8 cellular contexts compared by ENCODE assay signal in the genomic region with DNA sequence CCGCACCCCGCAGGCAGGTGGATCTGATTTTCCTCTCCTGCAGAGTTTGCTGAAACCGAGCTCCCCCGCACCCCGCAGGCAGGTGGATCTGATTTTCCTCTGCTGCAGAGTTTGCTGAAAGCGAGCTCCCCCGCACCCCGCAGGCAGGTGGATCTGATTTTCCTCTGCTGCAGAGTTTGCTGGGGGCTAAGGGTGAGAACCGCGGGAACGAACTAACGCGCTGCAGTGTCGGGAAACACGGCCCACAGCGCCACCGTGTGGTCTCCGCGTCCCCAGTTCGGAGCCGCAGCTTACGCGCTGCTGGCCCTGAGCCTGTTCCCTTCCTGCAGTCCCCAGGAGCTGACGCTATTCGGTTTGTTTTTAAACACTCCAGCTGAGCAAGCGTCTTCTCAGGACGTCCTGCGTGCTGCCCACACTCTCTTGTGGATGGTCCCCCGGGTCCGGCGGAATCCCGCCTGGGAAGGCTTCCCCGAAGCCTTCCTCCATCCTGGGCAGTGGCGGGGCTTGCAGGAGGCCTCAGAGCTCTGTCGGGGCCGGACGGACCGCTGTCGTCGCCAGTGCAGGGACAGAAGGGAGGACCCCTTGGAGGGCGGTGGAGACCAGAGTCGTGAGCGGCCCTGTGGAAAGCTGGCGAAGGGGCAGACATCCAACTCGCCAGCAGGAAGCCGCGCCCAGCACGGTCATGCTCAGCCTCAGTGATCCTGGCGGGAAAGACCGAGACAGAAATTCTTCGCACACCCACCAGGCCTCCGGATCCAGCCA.
A peak's percentile ranks its signal among the peaks of the same experiment; 100 is the strongest.
DNase-seq lines count a peak whose midpoint lies in the region; ATAC-seq, FAIRE-seq and TF ChIP-seq lines count a peak whose summit lies in the region.

No MANE protein-coding gene starts in this region.

- intact Hi-C loops in activated CD4-positive, alpha-beta T cell treated with anti-CD3 and anti-CD28 coated beads, Interleukin-2, amount 10 ng/mL, durations not matched to agents 24 days and 14 days (cut with micrococcal nuclease): loop anchor here (1.0 to 10.0 kb wide), 6 partner anchors 53 to 477 kb away; a partner anchor contains a TSS
- intact Hi-C loops in HepG2 (cut with micrococcal nuclease; ENCODE audit: unreplicated experiment): loop anchor here (1.0 to 10.0 kb wide), 3 partner anchors 168 to 440 kb away; a partner anchor contains a TSS

- H3K4me3 ChIP-seq in coronary artery: peak overlapping the region; percentile 69
- H3K4me3 ChIP-seq in HepG2 (replicated peaks in 1 of 3; ENCODE audit: insufficient read depth in 1 of 3, low read depth in 2 of 3, low read length in 3 of 3): peak overlapping the region in 1 of 3 experiments; percentile 26; a peak in 1 of 6 replicates

- WGBS in HepG2 (ENCODE audit: low lambda C conversion rate): 11% methylated on average over 29 of the region's 52 CpGs

- peak overlapping the region in 1 of 2 donors; percentile 55 for H3K27ac ChIP-seq in coronary artery
- H3K27ac ChIP-seq in HepG2 (ENCODE audit: extremely low read length, insufficient read depth, low read length): no peak overlapping the region

- no peak overlapping the region for H3K27ac Mint-ChIP-seq in activated CD4-positive, alpha-beta T cell treated with anti-CD3 and anti-CD28 coated beads, Interleukin-2, amount 10 ng/mL, durations not matched to agents 24 days and 14 days

- TF ChIP-seq RAD21 in HepG2 (CRISPR knock-in tag; IDR thresholded peaks at IDR 0.05): peak; percentile 90

- no peaks in the 10 kb centered on the region for H4K20me1 ChIP-seq in HepG2 (ENCODE audit: insufficient read depth, low read length)

- H3K4me1 Mint-ChIP-seq in activated CD4-positive, alpha-beta T cell treated with anti-CD3 and anti-CD28 coated beads, Interleukin-2, amount 10 ng/mL, durations not matched to agents 24 days and 14 days: peaks cover 13% of the 10 kb centered on the region

- no peaks in the 10 kb centered on the region for H3K36me3 ChIP-seq in HepG2 (replicated peaks in 1 of 2; ENCODE audit: control insufficient read depth in 1 of 2, insufficient read depth in 2 of 2, low read length in 2 of 2)

- ATAC-seq in GM18505 (IDR thresholded peaks at IDR 0.05; ENCODE audit: unreplicated experiment) (peak; percentile 83), HG03139 (IDR thresholded peaks at IDR 0.05; ENCODE audit: unreplicated experiment) (peak; percentile 77), HepG2 (peak; percentile 93)

- H3K9me3 Mint-ChIP-seq in activated CD4-positive, alpha-beta T cell treated with anti-CD3 and anti-CD28 coated beads, Interleukin-2, amount 10 ng/mL, durations not matched to agents 24 days and 14 days: no peaks in the 10 kb centered on the region

- BruUV-seq in HepG2 (replicated peaks; lab: Mats Ljungman, UMichigan): no TSS peak

- H2AFZ ChIP-seq in HepG2 (ENCODE audit: low read length): no peak overlapping the region

- no peaks in the 10 kb centered on the region for H3K36me3 Mint-ChIP-seq in activated CD4-positive, alpha-beta T cell treated with anti-CD3 and anti-CD28 coated beads, Interleukin-2, amount 10 ng/mL, durations not matched to agents 24 days and 14 days (ENCODE audit: low read depth)

- peak; percentile 76 for FAIRE-seq in HepG2 (lab: Jason Lieb, UNC)

- H3K27me3 ChIP-seq in HepG2 (ENCODE audit: control insufficient read depth in 1 of 2, insufficient read depth in 2 of 2, low read length in 2 of 2): peaks cover 4 to 37% of the 10 kb centered on the region in 2 experiments; a peak in 4 of 5 replicates

- no peak overlapping the region for H3K9ac ChIP-seq in HepG2 (ENCODE audit: insufficient read depth, low read depth, low read length)

- POLR2A ChIA-PET in HepG2 (lab: Yijun Ruan, JAX): interaction anchor here (0.8 kb wide), 1 partner anchor 301 kb away, joined by 3 read pairs; no protein-coding TSS in a partner anchor

- TF ChIP-seq POLR2A in GM18505 (IDR thresholded peaks at IDR 0.05; ENCODE audit: borderline replicate concordance, extremely low read depth, insufficient read depth, insufficient read length) (no peak), HepG2 (IDR thresholded peaks at IDR 0.05; ENCODE audit: insufficient read depth in 1 of 2, low read depth in 2 of 2, low read length in 2 of 2) (no peak)

- peak overlapping the region; percentile 19 for H3K4me3 Mint-ChIP-seq in activated CD4-positive, alpha-beta T cell treated with anti-CD3 and anti-CD28 coated beads, Interleukin-2, amount 10 ng/mL, durations not matched to agents 24 days and 14 days

- H3K27me3 Mint-ChIP-seq in activated CD4-positive, alpha-beta T cell treated with anti-CD3 and anti-CD28 coated beads, Interleukin-2, amount 10 ng/mL, durations not matched to agents 24 days and 14 days: peaks cover 50% of the 10 kb centered on the region

- peak overlapping the region; percentile 43 for H3K4me2 ChIP-seq in HepG2 (ENCODE audit: low read depth, low read length)

- in situ Hi-C loops in HepG2 (cut with HindIII; ENCODE audit: extremely low pct_ligation_motif_present, low pct_unique_long_range_greater_than_20kb): loop anchor here (10.0 to 25.0 kb wide), 3 partner anchors 133 to 470 kb away; a partner anchor contains a TSS

- TF ChIP-seq EP300 in HepG2 (IDR thresholded peaks at IDR 0.05; ENCODE audit: low read depth in 2 of 2, low read length in 2 of 2) (no peak), HepG2 (CRISPR knock-in tag; IDR thresholded peaks at IDR 0.05; ENCODE audit: borderline replicate concordance) (no peak)

- peak; percentile 82 for TF ChIP-seq CTCF in coronary artery (IDR thresholded peaks at IDR 0.05)
- TF ChIP-seq CTCF in HepG2 (CRISPR knock-in tag; IDR thresholded peaks at IDR 0.05): peak; percentile 98

- H3K9me3 ChIP-seq in HepG2 (ENCODE audit: low read length): no peaks in the 10 kb centered on the region

- no peaks in the 10 kb centered on the region for H3K79me2 ChIP-seq in HepG2 (ENCODE audit: insufficient read depth, low read length)

- H3K4me1 ChIP-seq in HepG2 (ENCODE audit: insufficient read depth, low read length): 0 out of 2 replicates have a peak, but pooled peaks cover 7% of the 10 kb centered on the region

- CTCF ChIA-PET in HepG2 (lab: Yijun Ruan, JAX; ENCODE audit: low intra/inter-chr PET ratio, low total read pairs): interaction anchor here (0.9 to 1.5 kb wide), 2 partner anchors 265 to 436 kb away, joined by 4 to 6 read pairs; no protein-coding TSS in a partner anchor

- peak; percentile 98 for DNase-seq in 8988T
- peak; percentile 66 for DNase-seq in NCI-H460 (ENCODE audit: extremely low read depth, low read depth)
- peak; percentile 93 for DNase-seq in activated CD4-positive, alpha-beta T cell treated with anti-CD3 and anti-CD28 coated beads, Interleukin-2, amount 10 ng/mL, durations not matched to agents 24 days and 14 days
- peak; percentile 75 for DNase-seq in coronary artery (ENCODE audit: low spot score)
- peak; percentile 54 for DNase-seq in HepG2 (ENCODE audit: low spot score)
- peak; percentile 70 to 77 for DNase-seq in stimulated activated CD4-positive, alpha-beta T cell treated with anti-CD3 and anti-CD28 coated beads, Interleukin-2, amount 100 ng/mL, for 48 hours

TF ChIP-seq in HepG2, 621 proteins besides CTCF, POLR2A, EP300 and RAD21 (continues in another document):
- TF ChIP-seq, protein P1, sequence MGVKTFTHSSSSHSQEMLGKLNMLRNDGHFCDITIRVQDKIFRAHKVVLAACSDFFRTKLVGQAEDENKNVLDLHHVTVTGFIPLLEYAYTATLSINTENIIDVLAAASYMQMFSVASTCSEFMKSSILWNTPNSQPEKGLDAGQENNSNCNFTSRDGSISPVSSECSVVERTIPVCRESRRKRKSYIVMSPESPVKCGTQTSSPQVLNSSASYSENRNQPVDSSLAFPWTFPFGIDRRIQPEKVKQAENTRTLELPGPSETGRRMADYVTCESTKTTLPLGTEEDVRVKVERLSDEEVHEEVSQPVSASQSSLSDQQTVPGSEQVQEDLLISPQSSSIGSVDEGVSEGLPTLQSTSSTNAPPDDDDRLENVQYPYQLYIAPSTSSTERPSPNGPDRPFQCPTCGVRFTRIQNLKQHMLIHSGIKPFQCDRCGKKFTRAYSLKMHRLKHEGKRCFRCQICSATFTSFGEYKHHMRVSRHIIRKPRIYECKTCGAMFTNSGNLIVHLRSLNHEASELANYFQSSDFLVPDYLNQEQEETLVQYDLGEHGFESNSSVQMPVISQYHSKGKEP (CRISPR knock-in tag; IDR thresholded peaks at IDR 0.05): no peak
- TF ChIP-seq ZBTB38 (CRISPR knock-in tag; IDR thresholded peaks at IDR 0.05) (peak; percentile 15; the same call in 1 of the 2 replicates), SIX4 (CRISPR knock-in tag; IDR thresholded peaks at IDR 0.05) (no peak), ZNF337 (CRISPR knock-in tag; IDR thresholded peaks at IDR 0.05; ENCODE audit: borderline replicate concordance, low read depth) (no peak), DMAP1 (CRISPR knock-in tag; IDR thresholded peaks at IDR 0.05) (no peak), SUZ12 (IDR thresholded peaks at IDR 0.05; ENCODE audit: low read depth, low read length) (0 out of 2 replicates have a peak, but pooled peaks have one; percentile 15), ZNF737 (CRISPR knock-in tag; IDR thresholded peaks at IDR 0.05; ENCODE audit: borderline replicate concordance) (no peak)
- TF ChIP-seq, protein P2, sequence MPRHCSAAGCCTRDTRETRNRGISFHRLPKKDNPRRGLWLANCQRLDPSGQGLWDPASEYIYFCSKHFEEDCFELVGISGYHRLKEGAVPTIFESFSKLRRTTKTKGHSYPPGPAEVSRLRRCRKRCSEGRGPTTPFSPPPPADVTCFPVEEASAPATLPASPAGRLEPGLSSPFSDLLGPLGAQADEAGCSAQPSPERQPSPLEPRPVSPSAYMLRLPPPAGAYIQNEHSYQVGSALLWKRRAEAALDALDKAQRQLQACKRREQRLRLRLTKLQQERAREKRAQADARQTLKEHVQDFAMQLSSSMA (CRISPR knock-in tag; IDR thresholded peaks at IDR 0.05): no peak
- TF ChIP-seq, protein P3, sequence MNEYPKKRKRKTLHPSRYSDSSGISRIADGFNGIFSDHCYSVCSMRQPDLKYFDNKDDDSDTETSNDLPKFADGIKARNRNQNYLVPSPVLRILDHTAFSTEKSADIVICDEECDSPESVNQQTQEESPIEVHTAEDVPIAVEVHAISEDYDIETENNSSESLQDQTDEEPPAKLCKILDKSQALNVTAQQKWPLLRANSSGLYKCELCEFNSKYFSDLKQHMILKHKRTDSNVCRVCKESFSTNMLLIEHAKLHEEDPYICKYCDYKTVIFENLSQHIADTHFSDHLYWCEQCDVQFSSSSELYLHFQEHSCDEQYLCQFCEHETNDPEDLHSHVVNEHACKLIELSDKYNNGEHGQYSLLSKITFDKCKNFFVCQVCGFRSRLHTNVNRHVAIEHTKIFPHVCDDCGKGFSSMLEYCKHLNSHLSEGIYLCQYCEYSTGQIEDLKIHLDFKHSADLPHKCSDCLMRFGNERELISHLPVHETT (CRISPR knock-in tag; conservative IDR thresholded peaks at IDR 0.05): no peak
